ENCODE assay signal across 8 cellular contexts in genomic region chr4:77155631-77156345, GRCh38. TPM values are rescaled to one million over a fixed set of nuclear protein-coding genes. Genes with fewer than 3 reads are reported as not detected.
DNase-seq lines count a peak whose midpoint lies in the region; TF ChIP-seq lines count a peak whose summit lies in the region.

No MANE protein-coding gene starts in this region.

- no peaks in the 10 kb centered on the region for H3K27me3 ChIP-seq in neuronal stem cell (ENCODE audit: control insufficient read depth in 3 of 3, insufficient read depth in 3 of 3, low read depth in 1 of 3, low read length in 3 of 3)

- no peaks in the 10 kb centered on the region for H3K27me3 Mint-ChIP-seq in Calu3 (ENCODE audit: unreplicated experiment)
- no peaks in the 10 kb centered on the region for H3K27me3 Mint-ChIP-seq in dendritic cell treated with granulocyte-macrophage colony-stimulating factor and Interleukin-4, amounts not matched to agents 40 ng/mL and 50 ng/mL, for 4 days

- no peak overlapping the region for H3K23ac ChIP-seq in neuronal stem cell (ENCODE audit: low read depth, low read length, poor library complexity)

- no peak overlapping the region for H4K8ac ChIP-seq in neuronal stem cell (ENCODE audit: low read depth, low read length)

- H3K36me3 Mint-ChIP-seq in Calu3 (ENCODE audit: insufficient read depth, unreplicated experiment): peaks cover 28% of the 10 kb centered on the region
- peaks cover 44% of the 10 kb centered on the region for H3K36me3 Mint-ChIP-seq in dendritic cell treated with granulocyte-macrophage colony-stimulating factor and Interleukin-4, amounts not matched to agents 40 ng/mL and 50 ng/mL, for 4 days (ENCODE audit: low read depth)

- no peak overlapping the region for H2BK120ac ChIP-seq in neuronal stem cell (ENCODE audit: low read depth, low read length)

- WGBS in neuronal stem cell (ENCODE audit: extremely low coverage in 2 of 2, insufficient read length in 2 of 2, insufficient replicate concordance in 1 of 2), 2 donors: no CpG with 5 or more reads among the region's 14 CpGs

- peaks cover 5 to 26% of the 10 kb centered on the region in 2 donors for H3K36me3 ChIP-seq in neuronal stem cell (replicated peaks in 1 of 2; ENCODE audit: control insufficient read depth in 2 of 2, insufficient read depth in 2 of 2, low read length in 2 of 2)

- H3K4me1 Mint-ChIP-seq in Calu3 (ENCODE audit: low read depth, unreplicated experiment): peaks cover 12% of the 10 kb centered on the region
- H3K4me1 Mint-ChIP-seq in dendritic cell treated with granulocyte-macrophage colony-stimulating factor and Interleukin-4, amounts not matched to agents 40 ng/mL and 50 ng/mL, for 4 days (ENCODE audit: low read depth): peaks cover 37% of the 10 kb centered on the region

- no peak overlapping the region for H3K14ac ChIP-seq in neuronal stem cell (ENCODE audit: low read length)

- H2BK15ac ChIP-seq in neuronal stem cell (ENCODE audit: low read length): no peak overlapping the region

- H3K27ac ChIP-seq in neuronal stem cell (replicated peaks; ENCODE audit: low read length): peak overlapping the region; percentile 76
- H3K27ac ChIP-seq in RWPE1: no peak overlapping the region

- H3K9me3 Mint-ChIP-seq in Calu3 (ENCODE audit: low read depth, unreplicated experiment): no peaks in the 10 kb centered on the region
- no peaks in the 10 kb centered on the region for H3K9me3 Mint-ChIP-seq in dendritic cell treated with granulocyte-macrophage colony-stimulating factor and Interleukin-4, amounts not matched to agents 40 ng/mL and 50 ng/mL, for 4 days

- H2AK5ac ChIP-seq in neuronal stem cell (ENCODE audit: low read depth, low read length): no peak overlapping the region

- H2BK12ac ChIP-seq in neuronal stem cell (ENCODE audit: low read length): no peak overlapping the region

- peak overlapping the region; percentile 40 for H2AFZ ChIP-seq in neuronal stem cell (ENCODE audit: low read length)

- H2BK5ac ChIP-seq in neuronal stem cell (ENCODE audit: low read length): no peak overlapping the region

- peak overlapping the region; percentile 82 for H3K4me3 Mint-ChIP-seq in Calu3 (ENCODE audit: low read depth, unreplicated experiment)
- peak overlapping the region; percentile 97 for H3K4me3 Mint-ChIP-seq in dendritic cell treated with granulocyte-macrophage colony-stimulating factor and Interleukin-4, amounts not matched to agents 40 ng/mL and 50 ng/mL, for 4 days

- H3K9me3 ChIP-seq in neuronal stem cell (replicated peaks in 1 of 2; ENCODE audit: control insufficient read depth in 2 of 2, insufficient read depth in 1 of 2, low read depth in 1 of 2, low read length in 2 of 2): no peaks in the 10 kb centered on the region

- peaks cover 14 to 32% of the 10 kb centered on the region in 2 donors for H3K4me1 ChIP-seq in neuronal stem cell (ENCODE audit: control insufficient read depth in 2 of 2, insufficient read depth in 1 of 2, low read depth in 1 of 2, low read length in 2 of 2)

- H3K18ac ChIP-seq in neuronal stem cell (ENCODE audit: low read length): no peak overlapping the region

- peak overlapping the region in 1 of 2 donors; percentile 97 for H3K4me3 ChIP-seq in neuronal stem cell (ENCODE audit: low read length in 2 of 2)

- H3K27ac Mint-ChIP-seq in Calu3 (ENCODE audit: unreplicated experiment): peak overlapping the region; percentile 95
- peak overlapping the region; percentile 99 for H3K27ac Mint-ChIP-seq in dendritic cell treated with granulocyte-macrophage colony-stimulating factor and Interleukin-4, amounts not matched to agents 40 ng/mL and 50 ng/mL, for 4 days

- peak overlapping the region; percentile 19 for H3K4me2 ChIP-seq in neuronal stem cell (ENCODE audit: insufficient read depth, low read length, poor library complexity, severe bottlenecking)

- intact Hi-C loops in Calu3 (cut with micrococcal nuclease; ENCODE audit: unreplicated experiment): loop anchor here (2.0 to 5.0 kb wide), 2 partner anchors 47 to 81 kb away; partner anchors contain the start of gene CCNI
- intact Hi-C loops in dendritic cell treated with granulocyte-macrophage colony-stimulating factor and Interleukin-4, amounts not matched to agents 40 ng/mL and 50 ng/mL, for 4 days (cut with micrococcal nuclease): loop anchor here (2.0 to 5.0 kb wide), 2 partner anchors 33 to 37 kb away; no protein-coding TSS in a partner anchor

- POLR2A ChIA-PET in RWPE1 (lab: Yijun Ruan, JAX; ENCODE audit: low non-redundant PET): no interaction called here

- no peaks in the 10 kb centered on the region for H3K79me1 ChIP-seq in neuronal stem cell (ENCODE audit: low read depth, low read length)

- no peak overlapping the region for H4K91ac ChIP-seq in neuronal stem cell (ENCODE audit: low read depth, low read length, poor library complexity)

- TF ChIP-seq CTCF in Calu3 (IDR thresholded peaks at IDR 0.05; ENCODE audit: unreplicated experiment): no peak
- TF ChIP-seq CTCF in RWPE1 (conservative IDR thresholded peaks at IDR 0.05; ENCODE audit: low read depth): no peak
- no peak for TF ChIP-seq CTCF in GM10266 (IDR thresholded peaks at IDR 0.05; ENCODE audit: control insufficient read depth, insufficient read depth, low read depth, missing control alignments)

- DNase-seq in Calu3: no peak
- peak; percentile 10 for DNase-seq in NCI-H1436 treated with DMSO at 0.1 percent for 48 hours (lab: John Stamatoyannopoulos, UW)
- DNase-seq in neuronal stem cell (ENCODE audit: low spot score): no peak
- no peak for DNase-seq in AML-193 (lab: John Stamatoyannopoulos, UW)
- no peak for DNase-seq in effector CD4-positive, alpha-beta T cell
- DNase-seq in RWPE1 (ENCODE audit: low spot score): no peak
- no peak for DNase-seq in GM10266 (ENCODE audit: extremely low spot score)

- H3K4ac ChIP-seq in neuronal stem cell (ENCODE audit: low read length): no peak overlapping the region

- H3K9ac ChIP-seq in neuronal stem cell (ENCODE audit: low read depth, low read length, poor library complexity): no peak overlapping the region

- CTCF ChIA-PET in Calu3 (lab: Charles Lee) (interaction anchor here (0.7 to 0.8 kb wide), 2 partner anchors 63 to 516 kb away, joined by 11 to 12 read pairs; no protein-coding TSS in a partner anchor), RWPE1 (lab: Yijun Ruan, JAX) (interaction anchor here (0.7 kb wide), 1 partner anchor 1135 kb away, joined by 3 read pairs; no protein-coding TSS in a partner anchor)

- BruUV-seq in Calu3 (replicated peaks; lab: Mats Ljungman, UMichigan): no TSS peak

RNA-seq across cellular contexts. Expression of gene CCNG2, which starts 1.2 kb away (rescaled TPM):
- 25.2 and 26.1 TPM in 2 replicates for total RNA-seq in Calu3 (2022)
- polyA plus RNA-seq in neuronal stem cell (2013, experiment 1 of 2): 66.4 TPM
- 67.3 TPM for polyA plus RNA-seq in neuronal stem cell (2013, experiment 2 of 2)
